In genomic region chr14:81982056-81982455, GRCh38 we compare ENCODE assay signal across 31 cellular contexts.
"Had no signal": no experiment of that assay in that cellular context is flagged by ENCODE, and none has a peak within 500 bp of the region (broad histone marks: within the 10 kb centered on the region; RNA-seq: fewer than 3 reads in every experiment).

No MANE protein-coding gene starts in this region.

- H3K9me3 ChIP-seq: neutrophil, ovary, psoas muscle, right lobe of liver, sigmoid colon, spleen, suprapubic skin, testis, thyroid gland, transverse colon, upper lobe of right lung, uterus had no signal

- DNase-seq: naive B cell; naive thymus-derived CD8-positive, alpha-beta T cell; nephron progenitor cell; nucleus accumbens; ovary; posterior cingulate gyrus; psoas muscle; right cardiac atrium; right lobe of liver; sigmoid colon; small intestine; spleen; stimulated activated CD4-positive, alpha-beta T cell treated with anti-CD3 and anti-CD28 coated beads, Interleukin-12 subunit alpha, Interleukin-12 subunit beta, amount 100 ng/mL, for 4 hours; stimulated activated CD4-positive, alpha-beta T cell treated with anti-CD3 and anti-CD28 coated beads, Interleukin-1b, Interleukin-23, amount 100 ng/mL, for 48 hours; stimulated activated CD4-positive, alpha-beta T cell treated with anti-CD3 and anti-CD28 coated beads, Interleukin-4, amount 100 ng/mL, for 1 hour; stimulated activated CD4-positive, alpha-beta T cell treated with anti-CD3 and anti-CD28 coated beads, Interleukin-4, amount 100 ng/mL, for 4 hours; stimulated activated CD8-positive, alpha-beta memory T cell treated with anti-CD3 and anti-CD28 coated beads, Interleukin-4, amount 100 ng/mL, for 48 hours; stimulated activated naive CD4-positive, alpha-beta T cell; stimulated activated naive CD8-positive, alpha-beta T cell treated with anti-CD3 and anti-CD28 coated beads, Interleukin-15, amount 100 ng/mL, for 72 hours; stimulated activated naive CD8-positive, alpha-beta T cell treated with anti-CD3 and anti-CD28 coated beads, Interleukin-15, Interleukin-2, amounts not matched to agents 100 U/mL and 50 U/mL, for 24 hours; substantia nigra; testis; thyroid gland; transverse colon; upper lobe of right lung; uterus had no signal

- H3K36me3 ChIP-seq: neutrophil, ovary, right lobe of liver, sigmoid colon, spleen, suprapubic skin, thyroid gland, transverse colon, upper lobe of right lung, uterus had no signal

- H3K27me3 ChIP-seq: neutrophil, ovary, right lobe of liver, sigmoid colon, spleen, suprapubic skin, testis, thyroid gland, transverse colon, upper lobe of right lung, uterus had no signal

- H3K4me1 ChIP-seq: parathyroid adenoma, psoas muscle, sigmoid colon, spleen, suprapubic skin, testis, thyroid gland, transverse colon, upper lobe of right lung, uterus had no signal

- H3K4me3 ChIP-seq: ovary, psoas muscle, right lobe of liver, sigmoid colon, spleen, suprapubic skin, testis, thyroid gland, transverse colon, upper lobe of right lung, uterus had no signal

- ATAC-seq: naive thymus-derived CD8-positive, alpha-beta T cell; natural killer cell treated with Interleukin-12 subunit alpha and Interleukin-12 subunit beta and Interleukin-15 and Interleukin-18, amount 100 ng/mL, for 72 hours; psoas muscle; right cardiac atrium; right lobe of liver; stimulated activated memory B cell treated with anti-CD40 and anti-IgM and Interleukin-4, amounts not matched to agents 10 μg/mL and 1 μg/mL and 100 μg/mL, for 72 hours; stimulated activated naive CD8-positive, alpha-beta T cell treated with anti-CD3 and anti-CD28 coated beads, Interleukin-15, amount 100 ng/mL, for 72 hours; stimulated activated naive CD8-positive, alpha-beta T cell treated with anti-CD3 and anti-CD28 coated beads, Interleukin-15, Interleukin-2, amounts not matched to agents 100 U/mL and 50 U/mL, for 24 hours; upper lobe of right lung had no signal

- H3K9ac ChIP-seq: parathyroid adenoma had no signal

- H3K27ac ChIP-seq: neutrophil, ovary, parathyroid adenoma, psoas muscle, sigmoid colon, spleen, suprapubic skin, testis, thyroid gland, transverse colon, upper lobe of right lung, uterus had no signal
